ENCODE assay signal across 1 cellular context in genomic region chr2:180570864-180571263, GRCh38.
TF ChIP-seq lines count a peak whose summit lies in the region.

No MANE protein-coding gene starts in this region.

TF ChIP-seq in SK-N-SH, 30 proteins besides CTCF, POLR2A, EP300 and RAD21 (continued from another document):
- TF ChIP-seq, protein P1, sequence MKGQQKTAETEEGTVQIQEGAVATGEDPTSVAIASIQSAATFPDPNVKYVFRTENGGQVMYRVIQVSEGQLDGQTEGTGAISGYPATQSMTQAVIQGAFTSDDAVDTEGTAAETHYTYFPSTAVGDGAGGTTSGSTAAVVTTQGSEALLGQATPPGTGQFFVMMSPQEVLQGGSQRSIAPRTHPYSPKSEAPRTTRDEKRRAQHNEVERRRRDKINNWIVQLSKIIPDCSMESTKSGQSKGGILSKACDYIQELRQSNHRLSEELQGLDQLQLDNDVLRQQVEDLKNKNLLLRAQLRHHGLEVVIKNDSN (IDR thresholded peaks at IDR 0.05; ENCODE audit: borderline replicate concordance, low read depth): no peak
